8 cellular contexts compared by ENCODE assay signal in the genomic region with DNA sequence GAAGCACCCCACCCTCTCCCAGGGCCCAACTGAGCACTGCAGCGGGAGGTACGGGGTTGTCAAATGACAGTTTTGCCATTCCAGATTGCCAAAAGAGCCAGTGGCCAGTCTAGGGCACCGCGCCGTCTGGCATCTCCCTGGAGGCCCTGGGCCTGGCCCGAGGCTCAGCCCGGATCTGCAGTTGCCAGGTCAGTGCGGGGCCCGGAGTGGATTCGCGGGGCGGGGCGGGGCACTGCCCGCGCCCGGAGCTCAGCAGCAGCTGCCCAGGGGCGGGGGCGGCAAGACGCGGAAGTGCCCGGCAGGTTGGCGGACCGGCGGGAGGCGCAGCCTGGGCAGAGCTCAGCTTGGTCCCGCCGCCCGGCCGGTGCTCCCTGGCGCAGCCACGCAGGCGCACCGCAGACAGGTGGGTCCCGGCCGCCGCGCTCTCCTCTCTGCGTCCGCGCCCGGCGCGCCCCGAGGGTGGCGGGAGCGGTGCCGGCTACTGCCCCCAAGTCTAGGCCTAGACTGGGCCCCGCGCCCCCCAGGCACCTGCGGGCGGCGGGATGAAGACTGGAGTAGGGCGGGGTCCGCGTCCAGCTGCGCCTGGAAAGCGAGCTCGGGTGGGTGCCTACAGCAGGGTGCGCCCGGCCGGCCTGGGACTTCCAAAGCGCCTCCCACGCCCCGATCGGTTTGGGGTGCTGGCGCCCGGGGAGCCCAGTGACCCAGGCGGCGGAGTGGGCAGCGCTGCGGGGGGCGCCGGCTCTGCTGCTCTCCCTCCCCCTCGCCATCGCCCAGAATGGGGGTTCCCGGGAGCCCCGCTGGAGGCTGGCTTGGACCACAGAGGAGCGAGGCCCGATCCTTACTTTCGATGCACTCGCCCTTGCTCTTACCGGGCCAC. TPM values are rescaled to one million over a fixed set of nuclear protein-coding genes. Genes with fewer than 3 reads are reported as not detected.
DNase-seq lines count a peak whose midpoint lies in the region; ATAC-seq and TF ChIP-seq lines count a peak whose summit lies in the region.

A gene with protein sequence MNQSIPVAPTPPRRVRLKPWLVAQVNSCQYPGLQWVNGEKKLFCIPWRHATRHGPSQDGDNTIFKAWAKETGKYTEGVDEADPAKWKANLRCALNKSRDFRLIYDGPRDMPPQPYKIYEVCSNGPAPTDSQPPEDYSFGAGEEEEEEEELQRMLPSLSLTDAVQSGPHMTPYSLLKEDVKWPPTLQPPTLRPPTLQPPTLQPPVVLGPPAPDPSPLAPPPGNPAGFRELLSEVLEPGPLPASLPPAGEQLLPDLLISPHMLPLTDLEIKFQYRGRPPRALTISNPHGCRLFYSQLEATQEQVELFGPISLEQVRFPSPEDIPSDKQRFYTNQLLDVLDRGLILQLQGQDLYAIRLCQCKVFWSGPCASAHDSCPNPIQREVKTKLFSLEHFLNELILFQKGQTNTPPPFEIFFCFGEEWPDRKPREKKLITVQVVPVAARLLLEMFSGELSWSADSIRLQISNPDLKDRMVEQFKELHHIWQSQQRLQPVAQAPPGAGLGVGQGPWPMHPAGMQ (plus strand): TSS at position 281 of the 877 bp plus-strand sequence. CDS start 4,155 bp downstream, outside the sequence.

- no peaks in the 10 kb centered on the region for H3K36me3 ChIP-seq in H7 (replicated peaks; ENCODE audit: control insufficient read depth, insufficient read depth, low read length)
- H3K36me3 ChIP-seq in urinary bladder (ENCODE audit: insufficient read depth): no peaks in the 10 kb centered on the region

- no peaks in the 10 kb centered on the region for H3K9me3 ChIP-seq in mononuclear cell (ENCODE audit: low read depth, low read length)

- 2% methylated on average over 82 of the region's 82 CpGs for WGBS in urinary bladder

- peaks cover 37% of the 10 kb centered on the region for H3K27me3 ChIP-seq in H7 (ENCODE audit: control insufficient read depth, insufficient read depth, low read length)
- no peaks in the 10 kb centered on the region for H3K27me3 ChIP-seq in mononuclear cell (ENCODE audit: insufficient read depth, low read length)

- H3K4me1 Mint-ChIP-seq in effector memory CD8-positive, alpha-beta T cell (ENCODE audit: low read depth in 2 of 2): peaks cover 27 to 35% of the 10 kb centered on the region in 2 donors

- peaks cover 80% of the 10 kb centered on the region for H3K4me1 ChIP-seq in mononuclear cell (ENCODE audit: insufficient read depth, low read length)
- H3K4me1 ChIP-seq in urinary bladder (ENCODE audit: insufficient read depth): peaks cover 1% of the 10 kb centered on the region

- H3K4me3 Mint-ChIP-seq in effector memory CD8-positive, alpha-beta T cell: peak within 1 kb of the TSS; percentile 80 to 88

- H3K27me3 Mint-ChIP-seq in effector memory CD8-positive, alpha-beta T cell: peaks cover 9 to 22% of the 10 kb centered on the region in 2 donors

- H3K27ac Mint-ChIP-seq in effector memory CD8-positive, alpha-beta T cell: peak within 1 kb of the TSS; percentile 65 to 89

- H3K27ac ChIP-seq in urinary bladder (ENCODE audit: low read depth): no peak within 1 kb of the TSS

- H3K36me3 Mint-ChIP-seq in effector memory CD8-positive, alpha-beta T cell (ENCODE audit: insufficient read depth): peaks cover 11% of the 10 kb centered on the region

- DNase-seq in DMS53 (lab: John Stamatoyannopoulos, UW) (peak; percentile 88), H7 (peak; percentile 87)
- no peak for DNase-seq in effector memory CD8-positive, alpha-beta T cell

- H3K9me3 Mint-ChIP-seq in effector memory CD8-positive, alpha-beta T cell: no peaks in the 10 kb centered on the region

- TF ChIP-seq POLR2A in Raji (IDR thresholded peaks at IDR 0.05; ENCODE audit: insufficient read depth, low read depth, low read length): peak; percentile 32; the same call in 1 of the 2 replicates

- peak; percentile 21 for ATAC-seq in effector memory CD8-positive, alpha-beta T cell (replicated peaks)
- ATAC-seq in HG03460 (IDR thresholded peaks at IDR 0.05; ENCODE audit: unreplicated experiment) (no peak), GM18517 (IDR thresholded peaks at IDR 0.05; ENCODE audit: unreplicated experiment) (no peak)

- peak within 1 kb of the TSS; percentile 50 for H3K4me3 ChIP-seq in H7 (ENCODE audit: insufficient read depth, low read depth, low read length)
- H3K4me3 ChIP-seq in mononuclear cell (ENCODE audit: low read length): peak within 1 kb of the TSS; percentile 73
- peak within 1 kb of the TSS; percentile 53 for H3K4me3 ChIP-seq in urinary bladder (ENCODE audit: low read depth, low read length)

RNA-seq across cellular contexts. Expression of the gene that starts here (rescaled TPM):
- 0.48 and 0.62 TPM in 2 replicates for total RNA-seq in H7 (2014; rRNA removed; shearing (Covaris generic))
- total RNA-seq in mononuclear cell (26.7 TPM), urinary bladder (5.3 TPM)
- 5.0 TPM for polyA plus RNA-seq in urinary bladder

Comparison
In these comparisons a context has a peak if more than half of its experiments do, and no peak if none do; other contexts are left out.
1. Peak in DNase-seq and H3K4me3 ChIP-seq in H7; RNA of the gene not detected or under 1 TPM.